Comparison of ENCODE assay signal across 27 cellular contexts in genomic region chr11:118049771-118050170, GRCh38. TPM values are rescaled to one million over a fixed set of nuclear protein-coding genes. Genes with fewer than 3 reads are reported as not detected.
DNase-seq lines count a peak whose midpoint lies in the region; ATAC-seq lines count a peak whose summit lies in the region.
"Had no signal": no experiment of that assay in that cellular context is flagged by ENCODE, and none has a peak within 500 bp of the region (broad histone marks: within the 10 kb centered on the region; RNA-seq: fewer than 3 reads in every experiment).

No MANE protein-coding gene starts in this region.

- no peaks in the 10 kb centered on the region for H3K27me3 Mint-ChIP-seq in activated naive CD4-positive, alpha-beta T cell treated with anti-CD3 and anti-CD28 coated beads, Interleukin-2, amount 50 U/mL, for 24 hours
- no peaks in the 10 kb centered on the region for H3K27me3 Mint-ChIP-seq in T-cell
- H3K27me3 Mint-ChIP-seq in central memory CD8-positive, alpha-beta T cell, result no peaks in the 10 kb centered on the region
- H3K27me3 Mint-ChIP-seq in stimulated activated memory B cell treated with anti-CD40 and anti-IgM and Interleukin-4, amounts not matched to agents 10 μg/mL and 1 μg/mL and 100 μg/mL, for 72 hours, result no peaks in the 10 kb centered on the region
- H3K27me3 Mint-ChIP-seq: natural killer cell treated with Interleukin-12 subunit alpha and Interleukin-12 subunit beta and Interleukin-15 and Interleukin-18, amount 100 ng/mL, for 72 hours had no signal

- peaks cover 77% of the 10 kb centered on the region for H3K4me1 Mint-ChIP-seq in activated naive CD4-positive, alpha-beta T cell treated with anti-CD3 and anti-CD28 coated beads, Interleukin-2, amount 50 U/mL, for 24 hours
- peaks cover 81 to 83% (median 81%) of the 10 kb centered on the region in 3 donors for H3K4me1 Mint-ChIP-seq in T-cell
- H3K4me1 Mint-ChIP-seq in central memory CD8-positive, alpha-beta T cell, result peaks cover 80% of the 10 kb centered on the region
- peaks cover 66% of the 10 kb centered on the region for H3K4me1 Mint-ChIP-seq in stimulated activated memory B cell treated with anti-CD40 and anti-IgM and Interleukin-4, amounts not matched to agents 10 μg/mL and 1 μg/mL and 100 μg/mL, for 72 hours

- no peak for ATAC-seq in T-cell (replicated peaks in 1 of 4)
- no peak for ATAC-seq in central memory CD8-positive, alpha-beta T cell (replicated peaks; ENCODE audit: extremely low read depth, poor library complexity, severe bottlenecking)
- no peak for ATAC-seq in stimulated activated memory B cell treated with anti-CD40 and anti-IgM and Interleukin-4, amounts not matched to agents 10 μg/mL and 1 μg/mL and 100 μg/mL, for 72 hours
- ATAC-seq: activated T-cell treated with anti-CD3 and anti-CD28 coated beads, Interleukin-2, amount 50 U/mL, for 72 hours; natural killer cell treated with Interleukin-12 subunit alpha and Interleukin-12 subunit beta and Interleukin-15 and Interleukin-18, amount 100 ng/mL, for 72 hours; right cardiac atrium; stimulated activated effector memory CD8-positive, alpha-beta T cell treated with anti-CD3 and anti-CD28 coated beads, Interleukin-12 subunit alpha, Interleukin-12 subunit beta, amount 100 ng/mL, for 72 hours had no signal

- no peaks in the 10 kb centered on the region for H3K36me3 Mint-ChIP-seq in activated naive CD4-positive, alpha-beta T cell treated with anti-CD3 and anti-CD28 coated beads, Interleukin-2, amount 50 U/mL, for 24 hours
- no peaks in the 10 kb centered on the region for H3K36me3 Mint-ChIP-seq in T-cell
- H3K36me3 Mint-ChIP-seq in central memory CD8-positive, alpha-beta T cell (ENCODE audit: insufficient read depth), result peaks cover 8% of the 10 kb centered on the region
- no peaks in the 10 kb centered on the region for H3K36me3 Mint-ChIP-seq in stimulated activated memory B cell treated with anti-CD40 and anti-IgM and Interleukin-4, amounts not matched to agents 10 μg/mL and 1 μg/mL and 100 μg/mL, for 72 hours
- H3K36me3 Mint-ChIP-seq: brain; CD14-positive monocyte; natural killer cell treated with Interleukin-12 subunit alpha and Interleukin-12 subunit beta and Interleukin-15 and Interleukin-18, amount 100 ng/mL, for 72 hours had no signal

- POLR2A ChIA-PET in T-cell (lab: Charles Lee), result interaction anchor here (0.7 to 1.2 kb wide), 2 partner anchors 50 to 208 kb away, joined by 3 to 4 read pairs; no protein-coding TSS in a partner anchor

- H3K4me3 Mint-ChIP-seq in activated naive CD4-positive, alpha-beta T cell treated with anti-CD3 and anti-CD28 coated beads, Interleukin-2, amount 50 U/mL, for 24 hours, result peak overlapping the region; percentile 58
- H3K4me3 Mint-ChIP-seq in T-cell, result peak overlapping the region in 1 of 3 donors; percentile 59
- no peak overlapping the region for H3K4me3 Mint-ChIP-seq in central memory CD8-positive, alpha-beta T cell
- no peak overlapping the region for H3K4me3 Mint-ChIP-seq in stimulated activated memory B cell treated with anti-CD40 and anti-IgM and Interleukin-4, amounts not matched to agents 10 μg/mL and 1 μg/mL and 100 μg/mL, for 72 hours
- H3K4me3 Mint-ChIP-seq: brain; CD14-positive monocyte; natural killer cell treated with Interleukin-12 subunit alpha and Interleukin-12 subunit beta and Interleukin-15 and Interleukin-18, amount 100 ng/mL, for 72 hours; stimulated activated effector memory CD8-positive, alpha-beta T cell treated with anti-CD3 and anti-CD28 coated beads, Interleukin-12 subunit alpha, Interleukin-12 subunit beta, amount 100 ng/mL, for 72 hours had no signal

- no peak for DNase-seq in activated naive CD4-positive, alpha-beta T cell (lab: John Stamatoyannopoulos, UW)
- DNase-seq in T-cell (peak in 1 of 34 experiments; percentile 14), GM19238 (ENCODE audit: insufficient read length, low spot score) (no peak), HK-2 (ENCODE audit: unreplicated experiment) (no peak)
- DNase-seq in central memory CD8-positive, alpha-beta T cell (ENCODE audit: low spot score in 2 of 2), result no peak
- DNase-seq: activated CD4-positive, alpha-beta T cell treated with anti-CD3 and anti-CD28 coated beads, Interleukin-2, amount 50 U/mL, for 4 hours; activated T-cell treated with anti-CD3 and anti-CD28 coated beads, Interleukin-2, amount 50 U/mL, for 72 hours; esophagus squamous epithelium; midbrain; NCI-H1694 treated with DMSO at 0.1 percent for 48 hours; NCI-H2171 treated with DMSO at 0.1 percent for 48 hours; NCI-H524 treated with DMSO at 0.1 percent for 48 hours; ovary; right cardiac atrium; spleen; stimulated activated CD4-positive, alpha-beta T cell treated with anti-CD3 and anti-CD28 coated beads, Interleukin-2, amount 100 ng/mL, for 48 hours had no signal

- H3K9me3 Mint-ChIP-seq in activated naive CD4-positive, alpha-beta T cell treated with anti-CD3 and anti-CD28 coated beads, Interleukin-2, amount 50 U/mL, for 24 hours, result no peaks in the 10 kb centered on the region
- no peaks in the 10 kb centered on the region for H3K9me3 Mint-ChIP-seq in T-cell
- H3K9me3 Mint-ChIP-seq in central memory CD8-positive, alpha-beta T cell, result no peaks in the 10 kb centered on the region
- H3K9me3 Mint-ChIP-seq in stimulated activated memory B cell treated with anti-CD40 and anti-IgM and Interleukin-4, amounts not matched to agents 10 μg/mL and 1 μg/mL and 100 μg/mL, for 72 hours, result no peaks in the 10 kb centered on the region
- H3K9me3 Mint-ChIP-seq: activated T-cell treated with anti-CD3 and anti-CD28 coated beads, Interleukin-2, amount 50 U/mL, for 72 hours; brain; natural killer cell treated with Interleukin-12 subunit alpha and Interleukin-12 subunit beta and Interleukin-15 and Interleukin-18, amount 100 ng/mL, for 72 hours; stimulated activated effector memory CD8-positive, alpha-beta T cell treated with anti-CD3 and anti-CD28 coated beads, Interleukin-12 subunit alpha, Interleukin-12 subunit beta, amount 100 ng/mL, for 72 hours had no signal

- peak overlapping the region; percentile 59 for H3K27ac Mint-ChIP-seq in activated naive CD4-positive, alpha-beta T cell treated with anti-CD3 and anti-CD28 coated beads, Interleukin-2, amount 50 U/mL, for 24 hours
- peak overlapping the region; percentile 97 to 99 for H3K27ac Mint-ChIP-seq in T-cell
- H3K27ac Mint-ChIP-seq in central memory CD8-positive, alpha-beta T cell (ENCODE audit: low read depth), result peak overlapping the region; percentile 35
- H3K27ac Mint-ChIP-seq in stimulated activated memory B cell treated with anti-CD40 and anti-IgM and Interleukin-4, amounts not matched to agents 10 μg/mL and 1 μg/mL and 100 μg/mL, for 72 hours, result peak overlapping the region; percentile 82
- H3K27ac Mint-ChIP-seq: brain; stimulated activated effector memory CD8-positive, alpha-beta T cell treated with anti-CD3 and anti-CD28 coated beads, Interleukin-12 subunit alpha, Interleukin-12 subunit beta, amount 100 ng/mL, for 72 hours had no signal

- CTCF ChIA-PET in T-cell (lab: Charles Lee), result no interaction called here

RNA-seq across cellular contexts. Expression of gene TMPRSS4, which starts 27.1 kb away (rescaled TPM):
- total RNA-seq in T-cell, result under 1 TPM in 2 of 5 donors, not detected in 3; 0.51 to 0.66 TPM
- total RNA-seq: frontal cortex, LHCN-M2, right cardiac atrium had no signal

RNA-seq across cellular contexts. Expression of gene SMIM35, which starts 37.0 kb away (rescaled TPM):
- 1 to 10 TPM in 1 of 5 donors, under 1 TPM in 4; 0.28 to 1.0 (median 0.36) TPM for total RNA-seq in T-cell
- total RNA-seq: esophagus squamous epithelium; frontal cortex; LHCN-M2; liver; natural killer cell treated with Interleukin-12 subunit alpha and Interleukin-12 subunit beta and Interleukin-15 and Interleukin-18, amount 100 ng/mL, for 72 hours; ovary; Peyer's patch; right cardiac atrium; thoracic aorta had no signal

Comparison
In these comparisons a context has a peak if more than half of its experiments do, and no peak if none do; other contexts are left out.
1. H3K27ac Mint-ChIP-seq: peak in every context shown above with its lines; median percentile 98 in T-cell; 82 in stimulated activated memory B cell treated with anti-CD40 and anti-IgM and Interleukin-4, amounts not matched to agents 10 μg/mL and 1 μg/mL and 100 μg/mL, for 72 hours; 59 in activated naive CD4-positive, alpha-beta T cell treated with anti-CD3 and anti-CD28 coated beads, Interleukin-2, amount 50 U/mL, for 24 hours; 35 in central memory CD8-positive, alpha-beta T cell.